ENCODE assay signal across 4 cellular contexts in genomic region chr2:110443305-110444005, GRCh38. TPM values are rescaled to one million over a fixed set of nuclear protein-coding genes. Genes with fewer than 3 reads are reported as not detected.
"Had no signal": no experiment of that assay in that cellular context is flagged by ENCODE, and none has a peak within 500 bp of the region (broad histone marks: within the 10 kb centered on the region; RNA-seq: fewer than 3 reads in every experiment).

No MANE protein-coding gene starts in this region.

RNA-seq across cellular contexts. Expression of gene LIMS4, which starts 29.2 kb away (rescaled TPM):
- total RNA-seq: activated CD4-positive, alpha-beta T cell treated with anti-CD3 and anti-CD28 coated beads, Interleukin-2, amount 10 ng/mL, durations not matched to agents 7 days and 5 days; activated T-helper 2 cell treated with anti-CD3 and anti-CD28 coated beads, Interferon-gamma antibody, Interleukin-2, Interleukin-4, amounts not matched to agents 10 μg/mL and 5 μg/mL and 100 μg/mL, durations not matched to agents 14 hours and 24 hours and 36 hours; bronchial epithelial cell; WTC11 had no signal
